18 cellular contexts compared by ENCODE assay signal in genomic region chr1:182845379-182845778, GRCh38. TPM values are rescaled to one million over a fixed set of nuclear protein-coding genes. Genes with fewer than 3 reads are reported as not detected.
DNase-seq lines count a peak whose midpoint lies in the region; ATAC-seq lines count a peak whose summit lies in the region.
"Had no signal": no experiment of that assay in that cellular context is flagged by ENCODE, and none has a peak within 500 bp of the region (broad histone marks: within the 10 kb centered on the region; RNA-seq: fewer than 3 reads in every experiment).

No MANE protein-coding gene starts in this region.

- H3K18ac ChIP-seq in trophoblast cell (ENCODE audit: low read length), result no peak overlapping the region

- ATAC-seq in T-helper 17 cell, result no peak
- ATAC-seq in activated T-helper 17 cell treated with anti-CD3 and anti-CD28 coated beads, Interleukin-2, amount 50 U/mL, for 72 hours (replicated peaks), result peak; percentile 79
- ATAC-seq: esophagus mucosa, HCT116 had no signal

- no peak for DNase-seq in activated T-cell treated with anti-CD3 and anti-CD28 coated beads, Interleukin-2, amount 50 U/mL, for 24 hours
- no peak for DNase-seq in activated T-cell treated with anti-CD3 and anti-CD28 coated beads, Interleukin-2, amount 50 U/mL, for 48 hours
- no peak for DNase-seq in T-helper 17 cell
- DNase-seq in trophoblast cell, result no peak
- no peak for DNase-seq in medulla oblongata (ENCODE audit: extremely low spot score)
- DNase-seq in NCI-H2081 treated with DMSO at 0.1 percent for 48 hours (lab: John Stamatoyannopoulos, UW), result no peak
- no peak for DNase-seq in stimulated activated naive CD4-positive, alpha-beta T cell treated with Interleukin-2 at 50 U/mL for 16 hours (lab: John Stamatoyannopoulos, UW)
- DNase-seq: activated gamma-delta T cell treated with Interleukin-2 at 50 U/mL for 16 hours; effector CD4-positive, alpha-beta T cell; GDM1; kidney glomerular epithelial cell; NCI-H1105 treated with DMSO at 0.1 percent for 48 hours; NCI-H510A treated with DMSO at 0.1 percent for 48 hours; tibial artery had no signal

- H3K4ac ChIP-seq in trophoblast cell (ENCODE audit: low read depth, low read length), result peak overlapping the region; percentile 90

- no peak overlapping the region for H3K4me3 ChIP-seq in trophoblast cell (ENCODE audit: low read depth, low read length)
- H3K4me3 ChIP-seq: tibial artery had no signal

- WGBS in trophoblast cell (ENCODE audit: extremely low coverage, insufficient coverage, insufficient read length), result no CpG with 5 or more reads among the region's 1 CpG

- H2BK5ac ChIP-seq in trophoblast cell (ENCODE audit: low read depth, low read length, poor library complexity), result no peak overlapping the region

- no peaks in the 10 kb centered on the region for H3K9me3 Mint-ChIP-seq in activated T-cell treated with anti-CD3 and anti-CD28 coated beads, Interleukin-2, amount 50 U/mL, for 24 hours
- no peaks in the 10 kb centered on the region for H3K9me3 Mint-ChIP-seq in activated T-helper 17 cell treated with anti-CD3 and anti-CD28 coated beads, Interleukin-2, amount 50 U/mL, for 72 hours
- H3K9me3 Mint-ChIP-seq: CD14-positive monocyte had no signal

- peaks cover 24 to 39% of the 10 kb centered on the region in 2 experiments for H3K36me3 ChIP-seq in trophoblast cell (ENCODE audit: control insufficient read depth in 1 of 2, insufficient read depth in 2 of 2, low read length in 2 of 2)

- no peak overlapping the region for H4K12ac ChIP-seq in trophoblast cell (ENCODE audit: low read depth, low read length)

- H4K91ac ChIP-seq in trophoblast cell (ENCODE audit: low read depth, low read length), result no peak overlapping the region

- no peaks in the 10 kb centered on the region for H3K27me3 Mint-ChIP-seq in activated T-cell treated with anti-CD3 and anti-CD28 coated beads, Interleukin-2, amount 50 U/mL, for 24 hours
- no peaks in the 10 kb centered on the region for H3K27me3 Mint-ChIP-seq in T-helper 17 cell
- no peaks in the 10 kb centered on the region for H3K27me3 Mint-ChIP-seq in activated T-helper 17 cell treated with anti-CD3 and anti-CD28 coated beads, Interleukin-2, amount 50 U/mL, for 72 hours

- H3K79me1 ChIP-seq in trophoblast cell (ENCODE audit: low read length), result no peaks in the 10 kb centered on the region

- no peak overlapping the region for H2AFZ ChIP-seq in trophoblast cell (ENCODE audit: insufficient read depth, low read length, poor library complexity)

- no peak overlapping the region for H3K14ac ChIP-seq in trophoblast cell (ENCODE audit: low read length)

- no peaks in the 10 kb centered on the region for H3K9me3 ChIP-seq in T-helper 17 cell (ENCODE audit: control insufficient read depth, low read length, poor library complexity, severe bottlenecking)
- H3K9me3 ChIP-seq in trophoblast cell (ENCODE audit: insufficient read depth, low read depth, low read length), result no peaks in the 10 kb centered on the region
- H3K9me3 ChIP-seq: tibial artery had no signal

- H3K23ac ChIP-seq in trophoblast cell (ENCODE audit: low read length), result no peak overlapping the region

- H3K4me3 Mint-ChIP-seq in activated T-cell treated with anti-CD3 and anti-CD28 coated beads, Interleukin-2, amount 50 U/mL, for 24 hours, result peak overlapping the region; percentile 57
- H3K4me3 Mint-ChIP-seq in T-helper 17 cell, result no peak overlapping the region
- peak overlapping the region; percentile 98 for H3K4me3 Mint-ChIP-seq in activated T-helper 17 cell treated with anti-CD3 and anti-CD28 coated beads, Interleukin-2, amount 50 U/mL, for 72 hours
- H3K4me3 Mint-ChIP-seq: CD14-positive monocyte had no signal

- H2AK5ac ChIP-seq in trophoblast cell (ENCODE audit: low read length), result no peak overlapping the region

- H3K4me2 ChIP-seq in trophoblast cell (ENCODE audit: low read length), result no peak overlapping the region

- no peak overlapping the region for H2BK120ac ChIP-seq in trophoblast cell (ENCODE audit: insufficient read depth, low read length, poor library complexity)

- no peak overlapping the region for H4K8ac ChIP-seq in trophoblast cell (ENCODE audit: low read depth, low read length)

- H3K27ac ChIP-seq in trophoblast cell (ENCODE audit: low read depth, low read length), result no peak overlapping the region
- H3K27ac ChIP-seq: tibial artery had no signal

- peaks cover 94% of the 10 kb centered on the region for H3K4me1 Mint-ChIP-seq in activated T-cell treated with anti-CD3 and anti-CD28 coated beads, Interleukin-2, amount 50 U/mL, for 24 hours (ENCODE audit: low read depth)
- peaks cover 60% of the 10 kb centered on the region for H3K4me1 Mint-ChIP-seq in T-helper 17 cell
- H3K4me1 Mint-ChIP-seq in activated T-helper 17 cell treated with anti-CD3 and anti-CD28 coated beads, Interleukin-2, amount 50 U/mL, for 72 hours, result peaks cover 44% of the 10 kb centered on the region

- H3K9ac ChIP-seq in trophoblast cell (ENCODE audit: low read length), result no peak overlapping the region

- no peaks in the 10 kb centered on the region for H3K27me3 ChIP-seq in trophoblast cell (ENCODE audit: insufficient read depth, low read length)
- H3K27me3 ChIP-seq: tibial artery had no signal

- H2BK12ac ChIP-seq in trophoblast cell (ENCODE audit: low read length), result no peak overlapping the region

- peaks cover 0 to 5% of the 10 kb centered on the region in 2 experiments for H3K4me1 ChIP-seq in trophoblast cell (ENCODE audit: control insufficient read depth in 1 of 2, insufficient read depth in 2 of 2, low read length in 2 of 2)

- H3K79me2 ChIP-seq in trophoblast cell (ENCODE audit: control insufficient read depth, insufficient read depth, low read length, poor library complexity), result peaks cover 26% of the 10 kb centered on the region

- peak overlapping the region; percentile 69 for H3K27ac Mint-ChIP-seq in activated T-cell treated with anti-CD3 and anti-CD28 coated beads, Interleukin-2, amount 50 U/mL, for 24 hours
- H3K27ac Mint-ChIP-seq in T-helper 17 cell, result peak overlapping the region; percentile 79
- H3K27ac Mint-ChIP-seq in activated T-helper 17 cell treated with anti-CD3 and anti-CD28 coated beads, Interleukin-2, amount 50 U/mL, for 72 hours, result peak overlapping the region; percentile 82

- H3K36me3 Mint-ChIP-seq in activated T-cell treated with anti-CD3 and anti-CD28 coated beads, Interleukin-2, amount 50 U/mL, for 24 hours (ENCODE audit: low read depth), result peaks cover 100% of the 10 kb centered on the region
- peaks cover 10% of the 10 kb centered on the region for H3K36me3 Mint-ChIP-seq in T-helper 17 cell (ENCODE audit: low read depth)
- H3K36me3 Mint-ChIP-seq in activated T-helper 17 cell treated with anti-CD3 and anti-CD28 coated beads, Interleukin-2, amount 50 U/mL, for 72 hours (ENCODE audit: low read depth), result peaks cover 100% of the 10 kb centered on the region

RNA-seq across cellular contexts. Expression of gene DHX9, which starts 6.2 kb away (rescaled TPM):
- total RNA-seq in T-helper 17 cell, result 100 to 1,000 TPM; 273 to 300 TPM
- total RNA-seq in activated T-helper 17 cell treated with anti-CD3 and anti-CD28 coated beads, Interleukin-2, amount 50 U/mL, for 72 hours, result 100 to 1,000 TPM; 136 to 273 TPM
- polyA plus RNA-seq in trophoblast cell (2013), result 75.7 and 78.8 TPM in 2 replicates

RNA-seq across cellular contexts. Expression of gene NPL, which starts 55.8 kb away (rescaled TPM):
- 1 to 10 TPM; 3.0 to 4.7 TPM for total RNA-seq in T-helper 17 cell
- 1 to 10 TPM in 1 of 2 donors, under 1 TPM in 1; 0.90 to 1.4 TPM for total RNA-seq in activated T-helper 17 cell treated with anti-CD3 and anti-CD28 coated beads, Interleukin-2, amount 50 U/mL, for 72 hours
- 1.7 and 2.2 TPM in 2 replicates for polyA plus RNA-seq in trophoblast cell (2013)
